1 cellular context compared by ENCODE assay signal in the genomic region with DNA sequence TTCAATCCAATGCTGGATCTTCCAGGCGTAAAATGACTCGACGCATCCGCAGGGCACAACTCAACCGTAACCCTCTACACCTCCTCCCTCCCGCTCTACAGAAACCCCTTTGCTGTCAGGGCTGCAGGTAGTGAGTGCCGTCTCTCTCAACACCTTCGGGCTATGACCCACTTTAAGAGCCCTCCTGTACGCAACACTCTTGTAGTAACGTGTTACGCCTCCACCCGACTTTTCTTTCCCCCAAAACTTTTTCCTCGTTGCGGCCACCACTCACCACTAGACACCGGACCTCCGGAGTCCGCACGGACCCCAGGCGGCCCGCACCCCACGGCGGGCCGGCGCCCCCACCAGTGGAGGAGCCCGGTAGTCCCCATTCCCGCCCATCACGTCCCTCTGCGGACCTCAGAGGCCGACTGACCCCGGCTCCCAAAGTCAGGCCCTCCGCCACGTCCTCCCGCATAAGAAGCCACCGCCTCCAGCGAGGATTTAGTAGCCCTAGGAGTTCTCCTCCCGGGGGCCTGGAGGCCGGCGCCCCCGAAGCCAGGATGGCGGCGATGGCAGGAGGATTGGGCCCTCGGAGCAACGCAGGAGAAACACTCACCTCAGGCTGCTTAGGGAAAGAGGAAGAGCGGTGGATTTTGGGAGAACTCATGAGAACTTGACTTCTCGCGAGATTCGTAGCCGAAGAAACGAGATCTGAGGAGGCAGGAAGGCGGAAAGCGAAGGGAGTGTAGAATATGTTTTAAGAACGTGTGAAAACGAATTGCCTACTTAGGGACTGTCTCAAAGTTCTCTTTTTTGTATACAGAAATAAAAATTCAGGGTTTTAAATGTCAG.
TF ChIP-seq lines count a peak whose summit lies in the region.

Gene RPL17 (minus strand): TSS at position 609 of the 837 bp plus-strand sequence.

TF ChIP-seq in HEK293, 187 proteins besides CTCF, POLR2A, EP300 and RAD21 (continued from another document):
- TF ChIP-seq ZBTB6 (tag by site-specific recombination; IDR thresholded peaks at IDR 0.05) (no peak; the same call in 1 of the 2 replicates), ZNF692 (tag by site-specific recombination; IDR thresholded peaks at IDR 0.05) (peak; percentile 75), ZSCAN5A (tag by site-specific recombination; IDR thresholded peaks at IDR 0.05) (no peak), ZNF18 (tag by site-specific recombination; IDR thresholded peaks at IDR 0.05) (peak; percentile 41; the same call in 1 of the 2 replicates), ZNF266 (tag by site-specific recombination; IDR thresholded peaks at IDR 0.05; ENCODE audit: low read depth) (no peak), ZBTB17 (tag by site-specific recombination; IDR thresholded peaks at IDR 0.05) (peak; percentile 70), ZNF239 (tag by site-specific recombination; IDR thresholded peaks at IDR 0.05) (peak; percentile 91), ZNF843 (tag by site-specific recombination; IDR thresholded peaks at IDR 0.05) (0 out of 2 replicates have a peak, but pooled peaks have one; percentile 44), BCL11A (tag by site-specific recombination; IDR thresholded peaks at IDR 0.05; ENCODE audit: low read depth) (no peak), ZNF2 (tag by site-specific recombination; IDR thresholded peaks at IDR 0.05) (peak; percentile 84; the same call in 1 of the 2 replicates)
- TF ChIP-seq, protein P1, sequence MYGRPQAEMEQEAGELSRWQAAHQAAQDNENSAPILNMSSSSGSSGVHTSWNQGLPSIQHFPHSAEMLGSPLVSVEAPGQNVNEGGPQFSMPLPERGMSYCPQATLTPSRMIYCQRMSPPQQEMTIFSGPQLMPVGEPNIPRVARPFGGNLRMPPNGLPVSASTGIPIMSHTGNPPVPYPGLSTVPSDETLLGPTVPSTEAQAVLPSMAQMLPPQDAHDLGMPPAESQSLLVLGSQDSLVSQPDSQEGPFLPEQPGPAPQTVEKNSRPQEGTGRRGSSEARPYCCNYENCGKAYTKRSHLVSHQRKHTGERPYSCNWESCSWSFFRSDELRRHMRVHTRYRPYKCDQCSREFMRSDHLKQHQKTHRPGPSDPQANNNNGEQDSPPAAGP (tag by site-specific recombination; IDR thresholded peaks at IDR 0.05) = peak; percentile 25
TF ChIP-seq in HEK293: peak in this region for 54.
